1 cellular context compared by ENCODE assay signal in genomic region chr7:66967029-66967428, GRCh38.
TF ChIP-seq lines count a peak whose summit lies in the region.

No MANE protein-coding gene starts in this region.

TF ChIP-seq in GM23338, 12 proteins besides CTCF, POLR2A, EP300 and RAD21 (continued from another document):
- TF ChIP-seq ZNF462 (CRISPR knock-in tag; IDR thresholded peaks at IDR 0.05) (no peak), JUNB (IDR thresholded peaks at IDR 0.05; ENCODE audit: unreplicated experiment) (no peak), POLR2AphosphoS5 (IDR thresholded peaks at IDR 0.05; ENCODE audit: low read depth) (no peak), ETS1 (IDR thresholded peaks at IDR 0.05) (no peak), CREB1 (CRISPR knock-in tag; IDR thresholded peaks at IDR 0.05; ENCODE audit: low read depth) (no peak), NANOG (IDR thresholded peaks at IDR 0.05; ENCODE audit: borderline replicate concordance) (no peak), ZNF331 (CRISPR knock-in tag; IDR thresholded peaks at IDR 0.05; ENCODE audit: low read depth) (no peak), ZNF114 (CRISPR knock-in tag; IDR thresholded peaks at IDR 0.05) (no peak), EZH2phosphoT487 (IDR thresholded peaks at IDR 0.05; ENCODE audit: unreplicated experiment) (no peak), REST (IDR thresholded peaks at IDR 0.05; ENCODE audit: unreplicated experiment) (no peak), STAT1 (IDR thresholded peaks at IDR 0.05; ENCODE audit: unreplicated experiment) (no peak)
